Comparison of ENCODE assay signal across 23 cellular contexts in genomic region chr7:25399000-25399750, GRCh38.
"Had no signal": no experiment of that assay in that cellular context is flagged by ENCODE, and none has a peak within 500 bp of the region (broad histone marks: within the 10 kb centered on the region; RNA-seq: fewer than 3 reads in every experiment).

No MANE protein-coding gene starts in this region.

- H3K27me3 ChIP-seq: pancreas, right lobe of liver, tibial nerve, upper lobe of left lung had no signal

- H3K4me1 Mint-ChIP-seq: naive B cell; neural crest cell; stimulated activated naive B cell treated with anti-CD40 and anti-IgM and Interleukin-4, amounts not matched to agents 10 μg/mL and 1 μg/mL and 100 μg/mL, for 72 hours had no signal

- H3K9me3 ChIP-seq: mucosa of descending colon, neutrophil, pancreas, right lobe of liver, thoracic aorta, tibial nerve, upper lobe of left lung had no signal

- DNase-seq: dermis blood vessel endothelial cell; effector memory CD4-positive, alpha-beta T cell; erythroblast; head of caudate nucleus; mucosa of descending colon; naive B cell; pancreas; right lobe of liver; small intestine; stimulated activated CD4-positive, alpha-beta T cell treated with anti-CD3 and anti-CD28 coated beads, Interleukin-15, amount 100 ng/mL, for 24 hours; stimulated activated CD4-positive, alpha-beta T cell treated with anti-CD3 and anti-CD28 coated beads, Interleukin-2, amount 100 ng/mL, for 48 hours; stimulated activated naive B cell treated with anti-CD40 and anti-IgM and Interleukin-4, amounts not matched to agents 10 μg/mL and 1 μg/mL and 100 μg/mL, for 72 hours; upper lobe of left lung had no signal

- ATAC-seq: left lobe of liver; mucosa of descending colon; natural killer cell treated with Interleukin-12 subunit alpha and Interleukin-12 subunit beta and Interleukin-15 and Interleukin-18, amount 100 ng/mL, for 72 hours; pancreas; right lobe of liver; stimulated activated naive B cell treated with anti-CD40 and anti-IgM and Interleukin-4, amounts not matched to agents 10 μg/mL and 1 μg/mL and 100 μg/mL, for 72 hours had no signal

- H3K27ac Mint-ChIP-seq: memory B cell; naive B cell; natural killer cell treated with Interleukin-12 subunit alpha and Interleukin-12 subunit beta and Interleukin-15 and Interleukin-18, amount 100 ng/mL, for 72 hours; progenitor cell of endocrine pancreas; stimulated activated naive B cell treated with anti-CD40 and anti-IgM and Interleukin-4, amounts not matched to agents 10 μg/mL and 1 μg/mL and 100 μg/mL, for 72 hours; stimulated activated naive CD8-positive, alpha-beta T cell treated with anti-CD3 and anti-CD28 coated beads, Interleukin-15, Interleukin-2, amounts not matched to agents 100 ng/mL and 50 ng/mL, for 24 hours had no signal

- H3K36me3 Mint-ChIP-seq: memory B cell; naive B cell; natural killer cell treated with Interleukin-12 subunit alpha and Interleukin-12 subunit beta and Interleukin-15 and Interleukin-18, amount 100 ng/mL, for 72 hours; stimulated activated naive B cell treated with anti-CD40 and anti-IgM and Interleukin-4, amounts not matched to agents 10 μg/mL and 1 μg/mL and 100 μg/mL, for 72 hours had no signal

- H3K27ac ChIP-seq: coronary artery, neutrophil, pancreas, right lobe of liver, thoracic aorta, tibial nerve, upper lobe of left lung had no signal

- H3K4me1 ChIP-seq: pancreas, right lobe of liver, upper lobe of left lung had no signal

- H3K4me3 Mint-ChIP-seq: memory B cell; naive B cell; natural killer cell treated with Interleukin-12 subunit alpha and Interleukin-12 subunit beta and Interleukin-15 and Interleukin-18, amount 100 ng/mL, for 72 hours; neural crest cell; stimulated activated naive B cell treated with anti-CD40 and anti-IgM and Interleukin-4, amounts not matched to agents 10 μg/mL and 1 μg/mL and 100 μg/mL, for 72 hours; stimulated activated naive CD8-positive, alpha-beta T cell treated with anti-CD3 and anti-CD28 coated beads, Interleukin-15, Interleukin-2, amounts not matched to agents 100 ng/mL and 50 ng/mL, for 24 hours had no signal

- H3K9me3 Mint-ChIP-seq: memory B cell; naive B cell; natural killer cell treated with Interleukin-12 subunit alpha and Interleukin-12 subunit beta and Interleukin-15 and Interleukin-18, amount 100 ng/mL, for 72 hours; neural crest cell; stimulated activated naive B cell treated with anti-CD40 and anti-IgM and Interleukin-4, amounts not matched to agents 10 μg/mL and 1 μg/mL and 100 μg/mL, for 72 hours; stimulated activated naive CD8-positive, alpha-beta T cell treated with anti-CD3 and anti-CD28 coated beads, Interleukin-15, Interleukin-2, amounts not matched to agents 100 ng/mL and 50 ng/mL, for 24 hours had no signal
